In the genomic region with DNA sequence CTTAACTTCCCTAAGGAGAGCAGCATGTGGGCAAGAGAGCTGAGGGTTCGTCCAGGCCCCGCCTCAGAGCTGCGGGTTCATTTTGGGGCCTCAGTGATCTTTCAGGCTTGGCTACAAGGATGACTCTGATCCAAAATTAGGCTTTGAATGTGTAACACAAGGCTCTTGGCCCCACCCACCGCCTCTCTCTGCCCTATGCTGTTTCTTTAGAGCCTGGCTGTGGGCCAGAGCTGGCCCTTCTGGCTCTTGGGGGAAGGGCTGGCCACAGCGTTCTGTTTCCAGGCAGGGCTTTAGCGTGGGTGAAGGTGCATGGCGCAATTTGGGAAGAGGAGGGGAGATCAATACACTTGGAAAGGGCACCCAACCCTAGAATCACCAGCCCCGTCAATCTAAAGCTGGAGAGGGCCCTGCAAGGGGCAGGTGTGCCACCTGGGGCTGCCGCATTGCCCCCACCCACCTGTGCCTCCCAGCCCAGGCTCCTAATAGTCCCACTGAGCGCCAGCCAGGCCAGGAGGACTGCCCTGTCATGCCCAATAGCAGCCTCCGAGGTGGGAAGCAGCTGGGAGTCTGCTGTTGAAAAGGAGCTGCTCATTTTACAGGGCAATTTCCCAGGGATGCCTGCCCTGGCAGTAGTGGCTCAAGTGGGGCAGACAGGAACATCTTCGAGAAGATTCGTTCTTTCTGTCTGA, we compare ENCODE assay signal across 8 cellular contexts.
DNase-seq lines count a peak whose midpoint lies in the region; ATAC-seq, FAIRE-seq and TF ChIP-seq lines count a peak whose summit lies in the region.

No MANE protein-coding gene starts in this region.

- H3K9ac ChIP-seq in ES-I3 (ENCODE audit: low read depth, low read length) (peak overlapping the region; percentile 34), K562 (ENCODE audit: insufficient read depth in 1 of 2, low read depth in 2 of 2, low read length in 2 of 2) (no peak overlapping the region)

- peak overlapping the region in 1 of 2 donors; percentile 23 for H3K27ac Mint-ChIP-seq in activated naive CD4-positive, alpha-beta T cell treated with anti-CD3 and anti-CD28 coated beads, Interleukin-2, amount 50 U/mL, for 72 hours
- H3K27ac Mint-ChIP-seq in activated naive CD4-positive, alpha-beta T cell treated with anti-CD3 and anti-CD28 coated beads, Interleukin-2, amount 10 ng/mL, durations not matched to agents 7 days and 5 days, result no peak overlapping the region

- TF ChIP-seq POLR2A in K562 (conservative IDR thresholded peaks at IDR 0.05), result no peak

- CTCF ChIA-PET in K562 (lab: Yijun Ruan, JAX; ENCODE audit: low intra/inter-chr PET ratio), result no interaction called here
- CTCF ChIA-PET in activated naive CD4-positive, alpha-beta T cell treated with anti-CD3 and anti-CD28 coated beads, Interleukin-2, amount 10 ng/mL, durations not matched to agents 7 days and 5 days (lab: Charles Lee), result interaction anchor here (3.0 kb wide), 1 partner anchor 14 kb away, joined by 14 read pairs; no protein-coding TSS in a partner anchor

- no peak for TF ChIP-seq CTCF in K562 (IDR thresholded peaks at IDR 0.05 in 2 of 3, conservative IDR thresholded peaks at IDR 0.05 in 1 of 3; ENCODE audit: insufficient read depth in 2 of 3, low read depth in 1 of 3, low read length in 3 of 3)

- intact Hi-C loops in K562 (cut with micrococcal nuclease), result no loop called here

- H3K4me3 Mint-ChIP-seq in activated naive CD4-positive, alpha-beta T cell treated with anti-CD3 and anti-CD28 coated beads, Interleukin-2, amount 10 ng/mL, durations not matched to agents 7 days and 5 days, result no peak overlapping the region

- peaks cover 0 to 4% of the 10 kb centered on the region in 2 donors for H3K36me3 Mint-ChIP-seq in activated naive CD4-positive, alpha-beta T cell treated with anti-CD3 and anti-CD28 coated beads, Interleukin-2, amount 50 U/mL, for 72 hours
- H3K36me3 Mint-ChIP-seq in activated naive CD4-positive, alpha-beta T cell treated with anti-CD3 and anti-CD28 coated beads, Interleukin-2, amount 10 ng/mL, durations not matched to agents 7 days and 5 days, result no peaks in the 10 kb centered on the region

- no peak for FAIRE-seq in K562 (lab: Jason Lieb, UNC)

- POLR2A ChIA-PET in K562 (lab: Yijun Ruan, JAX), result no interaction called here

- H3K9me3 Mint-ChIP-seq in activated naive CD4-positive, alpha-beta T cell treated with anti-CD3 and anti-CD28 coated beads, Interleukin-2, amount 50 U/mL, for 72 hours, result no peaks in the 10 kb centered on the region
- H3K9me3 Mint-ChIP-seq in activated naive CD4-positive, alpha-beta T cell treated with anti-CD3 and anti-CD28 coated beads, Interleukin-2, amount 10 ng/mL, durations not matched to agents 7 days and 5 days, result no peaks in the 10 kb centered on the region

- peaks cover 49% of the 10 kb centered on the region for H3K4me1 ChIP-seq in ES-I3 (ENCODE audit: insufficient read depth, low read length)
- no peaks in the 10 kb centered on the region for H3K4me1 ChIP-seq in K562 (replicated peaks in 1 of 2; ENCODE audit: control insufficient read depth in 2 of 2, insufficient read depth in 2 of 2, low read length in 2 of 2)

- peak; percentile 79 for DNase-seq in NCI-H2227 (lab: John Stamatoyannopoulos, UW; ENCODE audit: unreplicated experiment)
- peak in 1 of 4 experiments; percentile 12 for DNase-seq in K562 (ENCODE audit: extremely low read depth in 1 of 4, low spot score in 3 of 4)
- peak in 46 of 51 donors; percentile 7 to 66 (median 42) for DNase-seq in hypothalamus (lab: John Stamatoyannopoulos, UW)
- peak; percentile 65 for DNase-seq in smooth muscle cell of the brain vasculature (ENCODE audit: low read depth, low spot score)
- DNase-seq in kidney glomerular epithelial cell (lab: John Stamatoyannopoulos, UW), result no peak
- DNase-seq in activated naive CD4-positive, alpha-beta T cell treated with anti-CD3 and anti-CD28 coated beads, Interleukin-2, amount 50 U/mL, for 72 hours (ENCODE audit: low spot score in 2 of 2), result no peak
- no peak for DNase-seq in activated naive CD4-positive, alpha-beta T cell treated with anti-CD3 and anti-CD28 coated beads, Interleukin-2, amount 10 ng/mL, durations not matched to agents 7 days and 5 days

- no peak for TF ChIP-seq RAD21 in K562 (CRISPR knock-in tag; conservative IDR thresholded peaks at IDR 0.05 in 1 of 2, IDR thresholded peaks at IDR 0.05 in 1 of 2)

- in situ Hi-C loops in K562 (cut with MboI), result no loop called here

- no peaks in the 10 kb centered on the region for H3K79me2 ChIP-seq in K562 (ENCODE audit: control insufficient read depth, insufficient read depth, low read length)

- H3K9me3 ChIP-seq in ES-I3 (ENCODE audit: control insufficient read depth, insufficient read depth, low read length) (no peaks in the 10 kb centered on the region), K562 (replicated peaks; ENCODE audit: control insufficient read depth, insufficient read depth, low read depth, low read length) (no peaks in the 10 kb centered on the region)

- ATAC-seq in K562, result no peak
- no peak for ATAC-seq in activated naive CD4-positive, alpha-beta T cell treated with anti-CD3 and anti-CD28 coated beads, Interleukin-2, amount 50 U/mL, for 72 hours

- H3K4me1 Mint-ChIP-seq in activated naive CD4-positive, alpha-beta T cell treated with anti-CD3 and anti-CD28 coated beads, Interleukin-2, amount 10 ng/mL, durations not matched to agents 7 days and 5 days, result peaks cover 39% of the 10 kb centered on the region

- no peak overlapping the region for H3K4me2 ChIP-seq in K562 (ENCODE audit: insufficient read depth, low read length)

- TF ChIP-seq EP300 in K562 (IDR thresholded peaks at IDR 0.05; ENCODE audit: low read length), result no peak

- H4K20me1 ChIP-seq in K562 (replicated peaks; ENCODE audit: control insufficient read depth, insufficient read depth, low read length), result no peaks in the 10 kb centered on the region; the same call in 1 of the 2 replicates

- no peaks in the 10 kb centered on the region for H3K9me1 ChIP-seq in K562 (ENCODE audit: control insufficient read depth, insufficient read depth, low read length)

- peaks cover 23% of the 10 kb centered on the region for H3K27me3 Mint-ChIP-seq in activated naive CD4-positive, alpha-beta T cell treated with anti-CD3 and anti-CD28 coated beads, Interleukin-2, amount 10 ng/mL, durations not matched to agents 7 days and 5 days

- peaks cover 10 to 36% of the 10 kb centered on the region in 2 experiments for H3K27me3 ChIP-seq in K562 (ENCODE audit: control insufficient read depth in 2 of 2, insufficient read depth in 2 of 2, low read length in 2 of 2)

- 2% methylated on average over 11 of the region's 13 CpGs for WGBS in K562 (ENCODE audit: insufficient coverage, low coverage, missing lambda C conversion rate)

- BruUV-seq in K562 (replicated peaks; lab: Mats Ljungman, UMichigan), result no TSS peak

- no peak overlapping the region for H3K4me3 ChIP-seq in K562

- H3K36me3 ChIP-seq in ES-I3 (ENCODE audit: insufficient read depth, low read length) (no peaks in the 10 kb centered on the region), K562 (ENCODE audit: control insufficient read depth, insufficient read depth, low read length) (no peaks in the 10 kb centered on the region)

- H2AFZ ChIP-seq in K562 (ENCODE audit: low read depth, low read length), result no peak overlapping the region

- no peak overlapping the region for H3K27ac ChIP-seq in K562 (ENCODE audit: extremely low read depth, low read depth, low read length)

TF ChIP-seq in K562, 482 proteins besides CTCF, POLR2A, EP300 and RAD21:
- TF ChIP-seq NFIC (IDR thresholded peaks at IDR 0.05), result peak; percentile 26; the same call in 1 of the 2 replicates
- TF ChIP-seq ESRRB (CRISPR knock-in tag; IDR thresholded peaks at IDR 0.05; ENCODE audit: borderline replicate concordance), result no peak

Comparison
In these comparisons a context has a peak if more than half of its experiments do, and no peak if none do; other contexts are left out.
1. DNase-seq: peak in NCI-H2227 (single experiment), hypothalamus (46 of 51) and smooth muscle cell of the brain vasculature (single experiment); none in kidney glomerular epithelial cell (single experiment), activated naive CD4-positive, alpha-beta T cell treated with anti-CD3 and anti-CD28 coated beads, Interleukin-2, amount 50 U/mL, for 72 hours (0 of 2) and activated naive CD4-positive, alpha-beta T cell treated with anti-CD3 and anti-CD28 coated beads, Interleukin-2, amount 10 ng/mL, durations not matched to agents 7 days and 5 days (single experiment).